16 cellular contexts compared by ENCODE assay signal in the genomic region with DNA sequence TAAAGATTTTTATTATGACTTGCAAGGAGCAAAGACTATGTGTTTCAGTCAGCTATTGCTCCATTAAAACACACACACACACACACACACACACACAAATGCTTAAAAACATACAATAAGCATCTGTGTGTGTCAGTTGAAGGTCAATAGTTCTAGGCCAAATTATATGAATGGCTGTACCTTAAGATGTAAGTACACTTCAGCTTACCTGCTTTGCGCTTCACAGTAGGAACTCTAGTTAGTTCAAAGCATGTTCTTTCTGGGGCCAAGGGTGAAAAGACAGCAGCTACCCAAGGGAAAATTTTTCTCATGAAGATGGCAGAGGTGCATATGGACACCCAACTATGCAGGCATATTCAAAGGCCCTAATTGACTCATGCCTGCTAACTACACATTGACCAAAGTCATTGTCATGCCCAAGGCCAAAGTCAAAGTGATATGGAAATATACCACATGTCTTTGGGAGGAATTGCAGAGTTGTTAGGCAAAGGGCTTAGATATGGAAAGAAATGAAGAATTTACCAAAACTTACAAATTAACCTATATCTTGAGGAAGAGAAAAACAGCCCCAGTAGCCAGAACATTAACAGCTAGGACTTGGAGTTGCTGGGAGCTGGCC.
DNase-seq lines count a peak whose midpoint lies in the region; TF ChIP-seq lines count a peak whose summit lies in the region.
"Had no signal": no experiment of that assay in that cellular context is flagged by ENCODE, and none has a peak within 500 bp of the region (broad histone marks: within the 10 kb centered on the region; RNA-seq: fewer than 3 reads in every experiment).

No MANE protein-coding gene starts in this region.

- CTCF ChIA-PET in CD8-positive, alpha-beta memory T cell (lab: Charles Lee) = interaction anchor here (0.9 kb wide), 1 partner anchor 38 kb away, joined by 3 read pairs; no protein-coding TSS in a partner anchor

- TF ChIP-seq EP300 in esophagus muscularis mucosa (IDR thresholded peaks at IDR 0.05) = no peak

- H3K4me3 Mint-ChIP-seq in CD14-positive monocyte (no peak overlapping the region), neural progenitor cell (peak overlapping the region; percentile 36)
- peak overlapping the region in 2 of 7 donors; percentile 49 to 51 for H3K4me3 Mint-ChIP-seq in CD8-positive, alpha-beta memory T cell
- no peak overlapping the region for H3K4me3 Mint-ChIP-seq in dendritic cell treated with granulocyte-macrophage colony-stimulating factor and Interleukin-4, amounts not matched to agents 40 ng/mL and 50 ng/mL, for 4 days
- H3K4me3 Mint-ChIP-seq: H9 had no signal

- H3K36me3 Mint-ChIP-seq in CD14-positive monocyte = no peaks in the 10 kb centered on the region
- H3K36me3 Mint-ChIP-seq in CD8-positive, alpha-beta memory T cell = peaks cover 0 to 3% (median 0%) of the 10 kb centered on the region in 3 donors
- peaks cover 10% of the 10 kb centered on the region for H3K36me3 Mint-ChIP-seq in dendritic cell treated with granulocyte-macrophage colony-stimulating factor and Interleukin-4, amounts not matched to agents 40 ng/mL and 50 ng/mL, for 4 days (ENCODE audit: low read depth)
- peaks cover 2% of the 10 kb centered on the region for H3K36me3 Mint-ChIP-seq in neural progenitor cell

- no peak overlapping the region for H2AFZ ChIP-seq in neural progenitor cell (replicated peaks)

- WGBS in esophagus muscularis mucosa = 78% methylated on average over 1 of the region's 1 CpG

- POLR2A ChIA-PET in CD8-positive, alpha-beta memory T cell (lab: Charles Lee) = interaction anchor here (1.3 to 2.8 kb wide), 2 partner anchors 18 to 33 kb away, joined by 3 to 16 read pairs; a partner anchor contains a TSS

- no peak overlapping the region for H3K9ac ChIP-seq in neural progenitor cell

- H3K27ac ChIP-seq in CD8-positive, alpha-beta memory T cell (ENCODE audit: low read depth, low read length) = peak overlapping the region; percentile 65
- H3K27ac ChIP-seq in neural progenitor cell (no peak overlapping the region), esophagus muscularis mucosa (replicated peaks in 1 of 4) (no peak overlapping the region)
- H3K27ac ChIP-seq: SJSA1 had no signal

- no peak overlapping the region for H3K4me3 ChIP-seq in CD8-positive, alpha-beta memory T cell (ENCODE audit: low read length)
- H3K4me3 ChIP-seq in neural progenitor cell = no peak overlapping the region
- H3K4me3 ChIP-seq in esophagus muscularis mucosa = no peak overlapping the region
- H3K4me3 ChIP-seq: SJSA1 had no signal

- H3K9me3 Mint-ChIP-seq in CD14-positive monocyte (peaks cover 0 to 1% (median 0%) of the 10 kb centered on the region in 7 donors), neural progenitor cell (peaks cover 5% of the 10 kb centered on the region)
- H3K9me3 Mint-ChIP-seq in CD8-positive, alpha-beta memory T cell = peaks cover 0 to 6% (median 2%) of the 10 kb centered on the region in 5 donors
- H3K9me3 Mint-ChIP-seq in dendritic cell treated with granulocyte-macrophage colony-stimulating factor and Interleukin-4, amounts not matched to agents 40 ng/mL and 50 ng/mL, for 4 days = no peaks in the 10 kb centered on the region
- H3K9me3 Mint-ChIP-seq: H9 had no signal

- no peak for TF ChIP-seq POLR2A in esophagus muscularis mucosa (IDR thresholded peaks at IDR 0.05; ENCODE audit: low read depth)

- peaks cover 5% of the 10 kb centered on the region for H3F3A ChIP-seq in neural progenitor cell (ENCODE audit: low read depth)

- H3K79me2 ChIP-seq in neural progenitor cell (ENCODE audit: low read depth) = no peaks in the 10 kb centered on the region

- intact Hi-C loops in CD14-positive monocyte (cut with micrococcal nuclease) (no loop called here), esophagus muscularis mucosa (cut with DNase I) (no loop called here)
- intact Hi-C loops in dendritic cell treated with granulocyte-macrophage colony-stimulating factor and Interleukin-4, amounts not matched to agents 40 ng/mL and 50 ng/mL, for 4 days (cut with micrococcal nuclease) = no loop called here

- H3K27me3 ChIP-seq in CD8-positive, alpha-beta memory T cell (ENCODE audit: insufficient read depth, low read length, poor library complexity, severe bottlenecking) = no peaks in the 10 kb centered on the region
- no peaks in the 10 kb centered on the region for H3K27me3 ChIP-seq in neural progenitor cell
- no peaks in the 10 kb centered on the region for H3K27me3 ChIP-seq in esophagus muscularis mucosa
- H3K27me3 ChIP-seq: SJSA1 had no signal

- H3K9me3 ChIP-seq in CD8-positive, alpha-beta memory T cell (ENCODE audit: low read length) = no peaks in the 10 kb centered on the region
- H3K9me3 ChIP-seq in neural progenitor cell (ENCODE audit: low read depth) (no peaks in the 10 kb centered on the region), esophagus muscularis mucosa (no peaks in the 10 kb centered on the region)
- H3K9me3 ChIP-seq: Caco-2, SJSA1 had no signal

- no peak for TF ChIP-seq CTCF in CD14-positive monocyte (IDR thresholded peaks at IDR 0.05)
- TF ChIP-seq CTCF in neural progenitor cell (IDR thresholded peaks at IDR 0.05) = no peak
- no peak for TF ChIP-seq CTCF in esophagus muscularis mucosa (IDR thresholded peaks at IDR 0.05)

- H3K27me3 Mint-ChIP-seq in CD14-positive monocyte (ENCODE audit: low read depth in 3 of 3) (peaks cover 2 to 4% (median 3%) of the 10 kb centered on the region in 3 donors), neural progenitor cell (ENCODE audit: insufficient read depth, low read depth) (peaks cover 13% of the 10 kb centered on the region)
- peaks cover 0 to 8% of the 10 kb centered on the region in 2 donors for H3K27me3 Mint-ChIP-seq in CD8-positive, alpha-beta memory T cell
- H3K27me3 Mint-ChIP-seq in dendritic cell treated with granulocyte-macrophage colony-stimulating factor and Interleukin-4, amounts not matched to agents 40 ng/mL and 50 ng/mL, for 4 days = no peaks in the 10 kb centered on the region

- peaks cover 18% of the 10 kb centered on the region for H3K4me1 ChIP-seq in CD8-positive, alpha-beta memory T cell (ENCODE audit: insufficient read depth, low read length)
- H3K4me1 ChIP-seq in neural progenitor cell (peaks cover 8% of the 10 kb centered on the region), esophagus muscularis mucosa (peaks cover 0 to 5% (median 2%) of the 10 kb centered on the region in 4 donors)
- H3K4me1 ChIP-seq: Caco-2 had no signal

- H3K4me2 ChIP-seq in neural progenitor cell = no peak overlapping the region

- DNase-seq in CD14-positive monocyte (ENCODE audit: low spot score) (no peak), neural progenitor cell (ENCODE audit: low spot score) (no peak), UCSD-AML1 (lab: John Stamatoyannopoulos, UW; ENCODE audit: unreplicated experiment) (no peak), esophagus muscularis mucosa (ENCODE audit: extremely low spot score) (no peak), D341Med (ENCODE audit: low spot score) (no peak)
- DNase-seq in CD8-positive, alpha-beta memory T cell = no peak
- DNase-seq: Caco-2, DMS153, GF-D8, H9, NCI-H1436, NCI-H2029 treated with DMSO at 0.1 percent for 48 hours, NCI-H2171, NCI-H526 had no signal

- H3K36me3 ChIP-seq in CD8-positive, alpha-beta memory T cell (ENCODE audit: insufficient read depth, low read length) = no peaks in the 10 kb centered on the region
- H3K36me3 ChIP-seq in neural progenitor cell (no peaks in the 10 kb centered on the region), esophagus muscularis mucosa (no peaks in the 10 kb centered on the region)
- H3K36me3 ChIP-seq: SJSA1 had no signal

- peak overlapping the region in 4 of 7 donors; percentile 14 to 99 (median 78) for H3K27ac Mint-ChIP-seq in CD14-positive monocyte
- H3K27ac Mint-ChIP-seq in CD8-positive, alpha-beta memory T cell = peak overlapping the region in 1 of 8 donors; percentile 96
- H3K27ac Mint-ChIP-seq in dendritic cell treated with granulocyte-macrophage colony-stimulating factor and Interleukin-4, amounts not matched to agents 40 ng/mL and 50 ng/mL, for 4 days = peak overlapping the region; percentile 98
- no peak overlapping the region for H3K27ac Mint-ChIP-seq in neural progenitor cell
- H3K27ac Mint-ChIP-seq: H9 had no signal

- peaks cover 17% of the 10 kb centered on the region for H3K4me1 Mint-ChIP-seq in CD14-positive monocyte
- peaks cover 33 to 42% (median 40%) of the 10 kb centered on the region in 3 donors for H3K4me1 Mint-ChIP-seq in CD8-positive, alpha-beta memory T cell
- H3K4me1 Mint-ChIP-seq in dendritic cell treated with granulocyte-macrophage colony-stimulating factor and Interleukin-4, amounts not matched to agents 40 ng/mL and 50 ng/mL, for 4 days (ENCODE audit: low read depth) = peaks cover 17% of the 10 kb centered on the region
- peaks cover 13% of the 10 kb centered on the region for H3K4me1 Mint-ChIP-seq in neural progenitor cell

- no peaks in the 10 kb centered on the region for H4K20me1 ChIP-seq in neural progenitor cell (ENCODE audit: low read depth)
